Comparison of ENCODE assay signal across 1 cellular context in genomic region chr17:70168979-70169706, GRCh38.
A peak's percentile ranks its signal among the peaks of the same experiment; 100 is the strongest.
TF ChIP-seq lines count a peak whose summit lies in the region.

KCNJ2 (plus strand) TSS chr17:70169532; CDS start chr17:70175040, 5,508 bp downstream.

TF ChIP-seq in HEK293, 187 proteins besides CTCF, POLR2A, EP300 and RAD21 (continued from another document):
- TF ChIP-seq TSHZ1 (tag by site-specific recombination; IDR thresholded peaks at IDR 0.05; ENCODE audit: borderline replicate concordance) (no peak), ZNF692 (tag by site-specific recombination; IDR thresholded peaks at IDR 0.05) (0 out of 2 replicates have a peak, but pooled peaks have one; percentile 29), AEBP2 (tag by site-specific recombination; IDR thresholded peaks at IDR 0.05; ENCODE audit: borderline replicate concordance) (no peak), ZNF37A (tag by site-specific recombination; IDR thresholded peaks at IDR 0.05) (no peak), ZBTB10 (tag by site-specific recombination; IDR thresholded peaks at IDR 0.05) (peak; percentile 60), ZIC2 (tag by site-specific recombination; IDR thresholded peaks at IDR 0.05) (peak; percentile 82), ZNF423 (tag by site-specific recombination; IDR thresholded peaks at IDR 0.05) (peak; percentile 54; the same call in 1 of the 2 replicates), ZNF530 (tag by site-specific recombination; IDR thresholded peaks at IDR 0.05; ENCODE audit: low read depth) (no peak), ZXDB (tag by site-specific recombination; IDR thresholded peaks at IDR 0.05) (peak; percentile 84), ZEB2 (tag by site-specific recombination; IDR thresholded peaks at IDR 0.05) (peak; percentile 65), ZNF2 (tag by site-specific recombination; IDR thresholded peaks at IDR 0.05) (0 out of 2 replicates have a peak, but pooled peaks have one; percentile 25), ZNF580 (tag by site-specific recombination; IDR thresholded peaks at IDR 0.05) (no peak), KLF10 (tag by site-specific recombination; IDR thresholded peaks at IDR 0.05) (0 out of 2 replicates have a peak, but pooled peaks have one; percentile 36), PRDM10 (tag by site-specific recombination; IDR thresholded peaks at IDR 0.05) (peak; percentile 74), ATF2 (tag by site-specific recombination; IDR thresholded peaks at IDR 0.05; ENCODE audit: low read depth) (no peak), ZNF391 (tag by site-specific recombination; IDR thresholded peaks at IDR 0.05; ENCODE audit: borderline replicate concordance, low read depth) (peak; percentile 71; the same call in 1 of the 2 replicates), ZBTB20 (tag by site-specific recombination; IDR thresholded peaks at IDR 0.05) (peak; percentile 82), ZNF561 (tag by site-specific recombination; IDR thresholded peaks at IDR 0.05; ENCODE audit: borderline replicate concordance) (0 out of 2 replicates have a peak, but pooled peaks have one; percentile 64), ZNF701 (tag by site-specific recombination; IDR thresholded peaks at IDR 0.05) (no peak), KLF8 (tag by site-specific recombination; IDR thresholded peaks at IDR 0.05) (0 out of 2 replicates have a peak, but pooled peaks have one; percentile 39), BCL11B (tag by site-specific recombination; IDR thresholded peaks at IDR 0.05; ENCODE audit: low read depth) (no peak), ZNF660 (tag by site-specific recombination; IDR thresholded peaks at IDR 0.05) (peak; percentile 87; the same call in 1 of the 2 replicates), SCRT1 (tag by site-specific recombination; IDR thresholded peaks at IDR 0.05; ENCODE audit: borderline replicate concordance) (peak; percentile 86)
